ENCODE assay signal across 1 cellular context in the genomic region with DNA sequence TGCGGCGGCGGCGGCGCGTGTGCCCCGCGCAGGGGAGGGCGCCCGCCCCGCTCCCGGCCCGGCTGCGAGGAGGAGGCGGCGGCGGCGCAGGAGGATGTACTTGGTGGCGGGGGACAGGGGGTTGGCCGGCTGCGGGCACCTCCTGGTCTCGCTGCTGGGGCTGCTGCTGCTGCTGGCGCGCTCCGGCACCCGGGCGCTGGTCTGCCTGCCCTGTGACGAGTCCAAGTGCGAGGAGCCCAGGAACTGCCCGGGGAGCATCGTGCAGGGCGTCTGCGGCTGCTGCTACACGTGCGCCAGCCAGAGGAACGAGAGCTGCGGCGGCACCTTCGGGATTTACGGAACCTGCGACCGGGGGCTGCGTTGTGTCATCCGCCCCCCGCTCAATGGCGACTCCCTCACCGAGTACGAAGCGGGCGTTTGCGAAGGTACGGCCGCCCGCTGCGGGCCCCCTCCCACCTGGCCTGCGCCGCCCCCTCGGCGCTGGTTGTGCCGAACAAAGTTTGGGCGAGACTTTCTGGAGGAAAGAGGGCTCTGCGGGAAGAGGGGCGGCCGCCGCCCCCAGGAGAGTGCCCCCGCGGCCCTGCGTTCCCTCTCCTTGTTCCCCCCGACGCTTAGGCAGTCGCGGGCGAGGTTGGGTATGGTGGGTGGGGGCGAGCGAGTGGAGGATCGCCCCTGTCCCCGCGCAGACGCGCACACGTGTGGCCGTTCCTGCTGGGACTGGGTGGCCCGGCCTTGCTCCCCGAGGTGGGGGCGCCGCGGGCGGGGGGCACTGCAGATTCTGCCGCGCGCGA.
TF ChIP-seq lines count a peak whose summit lies in the region.

No MANE protein-coding gene starts in this region.

TF ChIP-seq in HepG2, 621 proteins besides CTCF, POLR2A, EP300 and RAD21 (continued from another document and continues in another):
- no peak for TF ChIP-seq ZBTB40 (IDR thresholded peaks at IDR 0.05)
- TF ChIP-seq ZBTB40 (CRISPR knock-in tag; IDR thresholded peaks at IDR 0.05): peak; percentile 28; the same call in 1 of the 2 replicates
- TF ChIP-seq, protein P1, sequence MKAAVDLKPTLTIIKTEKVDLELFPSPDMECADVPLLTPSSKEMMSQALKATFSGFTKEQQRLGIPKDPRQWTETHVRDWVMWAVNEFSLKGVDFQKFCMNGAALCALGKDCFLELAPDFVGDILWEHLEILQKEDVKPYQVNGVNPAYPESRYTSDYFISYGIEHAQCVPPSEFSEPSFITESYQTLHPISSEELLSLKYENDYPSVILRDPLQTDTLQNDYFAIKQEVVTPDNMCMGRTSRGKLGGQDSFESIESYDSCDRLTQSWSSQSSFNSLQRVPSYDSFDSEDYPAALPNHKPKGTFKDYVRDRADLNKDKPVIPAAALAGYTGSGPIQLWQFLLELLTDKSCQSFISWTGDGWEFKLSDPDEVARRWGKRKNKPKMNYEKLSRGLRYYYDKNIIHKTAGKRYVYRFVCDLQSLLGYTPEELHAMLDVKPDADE (CRISPR knock-in tag; IDR thresholded peaks at IDR 0.05): no peak
- TF ChIP-seq YEATS2 (CRISPR knock-in tag; IDR thresholded peaks at IDR 0.05; ENCODE audit: borderline replicate concordance): no peak
- TF ChIP-seq, protein P2, sequence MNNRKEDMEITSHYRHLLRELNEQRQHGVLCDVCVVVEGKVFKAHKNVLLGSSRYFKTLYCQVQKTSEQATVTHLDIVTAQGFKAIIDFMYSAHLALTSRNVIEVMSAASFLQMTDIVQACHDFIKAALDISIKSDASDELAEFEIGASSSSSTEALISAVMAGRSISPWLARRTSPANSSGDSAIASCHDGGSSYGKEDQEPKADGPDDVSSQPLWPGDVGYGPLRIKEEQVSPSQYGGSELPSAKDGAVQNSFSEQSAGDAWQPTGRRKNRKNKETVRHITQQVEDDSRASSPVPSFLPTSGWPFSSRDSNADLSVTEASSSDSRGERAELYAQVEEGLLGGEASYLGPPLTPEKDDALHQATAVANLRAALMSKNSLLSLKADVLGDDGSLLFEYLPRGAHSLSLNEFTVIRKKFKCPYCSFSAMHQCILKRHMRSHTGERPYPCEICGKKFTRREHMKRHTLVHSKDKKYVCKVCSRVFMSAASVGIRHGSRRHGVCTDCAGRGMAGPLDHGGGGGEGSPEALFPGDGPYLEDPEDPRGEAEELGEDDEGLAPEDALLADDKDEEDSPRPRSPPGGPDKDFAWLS (CRISPR knock-in tag; IDR thresholded peaks at IDR 0.05; ENCODE audit: borderline replicate concordance): no peak
- TF ChIP-seq MAFF (IDR thresholded peaks at IDR 0.05; ENCODE audit: low read depth, low read length): no peak
- peak; percentile 80 for TF ChIP-seq AGO2 (optimal IDR thresholded peaks at IDR 0.05; ENCODE audit: low read depth, low read length)
- TF ChIP-seq ZNF513 (CRISPR knock-in tag; conservative IDR thresholded peaks at IDR 0.05): no peak
- no peak for TF ChIP-seq IRF2 (CRISPR knock-in tag; IDR thresholded peaks at IDR 0.05)
- no peak for TF ChIP-seq ZNF614 (CRISPR knock-in tag; IDR thresholded peaks at IDR 0.05; ENCODE audit: borderline replicate concordance)
- TF ChIP-seq ZNF569 (CRISPR knock-in tag; IDR thresholded peaks at IDR 0.05; ENCODE audit: borderline replicate concordance): no peak
- no peak for TF ChIP-seq ATF7-NPFF (CRISPR knock-in tag; IDR thresholded peaks at IDR 0.05; ENCODE audit: low read depth)
- no peak for TF ChIP-seq PHF21A (CRISPR knock-in tag; IDR thresholded peaks at IDR 0.05)
- TF ChIP-seq ZSCAN20 (CRISPR knock-in tag; IDR thresholded peaks at IDR 0.05; ENCODE audit: borderline replicate concordance): no peak
- no peak for TF ChIP-seq ZNF10 (CRISPR knock-in tag; IDR thresholded peaks at IDR 0.05; ENCODE audit: borderline replicate concordance, low read depth)
- TF ChIP-seq FLYWCH1 (CRISPR knock-in tag; IDR thresholded peaks at IDR 0.05): no peak
- TF ChIP-seq, protein P3, sequence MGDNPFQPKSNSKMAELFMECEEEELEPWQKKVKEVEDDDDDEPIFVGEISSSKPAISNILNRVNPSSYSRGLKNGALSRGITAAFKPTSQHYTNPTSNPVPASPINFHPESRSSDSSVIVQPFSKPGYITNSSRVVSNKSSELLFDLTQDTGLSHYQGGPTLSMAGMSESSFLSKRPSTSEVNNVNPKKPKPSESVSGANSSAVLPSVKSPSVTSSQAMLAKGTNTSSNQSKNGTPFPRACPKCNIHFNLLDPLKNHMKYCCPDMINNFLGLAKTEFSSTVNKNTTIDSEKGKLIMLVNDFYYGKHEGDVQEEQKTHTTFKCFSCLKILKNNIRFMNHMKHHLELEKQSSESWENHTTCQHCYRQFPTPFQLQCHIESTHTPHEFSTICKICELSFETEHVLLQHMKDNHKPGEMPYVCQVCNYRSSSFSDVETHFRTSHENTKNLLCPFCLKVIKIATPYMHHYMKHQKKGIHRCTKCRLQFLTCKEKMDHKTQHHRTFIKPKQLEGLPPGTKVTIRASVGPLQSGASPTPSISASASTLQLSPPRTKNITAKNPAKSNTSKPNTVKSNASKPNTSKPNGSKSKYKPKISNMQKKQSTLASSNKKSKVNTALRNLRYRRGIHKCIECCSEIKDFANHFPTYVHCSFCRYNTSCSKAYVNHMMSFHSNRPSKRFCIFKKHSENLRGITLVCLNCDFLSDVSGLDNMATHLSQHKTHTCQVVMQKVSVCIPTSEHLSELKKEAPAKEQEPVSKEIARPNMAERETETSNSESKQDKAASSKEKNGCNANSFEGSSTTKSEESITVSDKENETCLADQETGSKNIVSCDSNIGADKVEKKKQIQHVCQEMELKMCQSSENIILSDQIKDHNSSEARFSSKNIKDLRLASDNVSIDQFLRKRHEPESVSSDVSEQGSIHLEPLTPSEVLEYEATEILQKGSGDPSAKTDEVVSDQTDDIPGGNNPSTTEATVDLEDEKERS (CRISPR knock-in tag; IDR thresholded peaks at IDR 0.05): no peak
- TF ChIP-seq, protein P4, sequence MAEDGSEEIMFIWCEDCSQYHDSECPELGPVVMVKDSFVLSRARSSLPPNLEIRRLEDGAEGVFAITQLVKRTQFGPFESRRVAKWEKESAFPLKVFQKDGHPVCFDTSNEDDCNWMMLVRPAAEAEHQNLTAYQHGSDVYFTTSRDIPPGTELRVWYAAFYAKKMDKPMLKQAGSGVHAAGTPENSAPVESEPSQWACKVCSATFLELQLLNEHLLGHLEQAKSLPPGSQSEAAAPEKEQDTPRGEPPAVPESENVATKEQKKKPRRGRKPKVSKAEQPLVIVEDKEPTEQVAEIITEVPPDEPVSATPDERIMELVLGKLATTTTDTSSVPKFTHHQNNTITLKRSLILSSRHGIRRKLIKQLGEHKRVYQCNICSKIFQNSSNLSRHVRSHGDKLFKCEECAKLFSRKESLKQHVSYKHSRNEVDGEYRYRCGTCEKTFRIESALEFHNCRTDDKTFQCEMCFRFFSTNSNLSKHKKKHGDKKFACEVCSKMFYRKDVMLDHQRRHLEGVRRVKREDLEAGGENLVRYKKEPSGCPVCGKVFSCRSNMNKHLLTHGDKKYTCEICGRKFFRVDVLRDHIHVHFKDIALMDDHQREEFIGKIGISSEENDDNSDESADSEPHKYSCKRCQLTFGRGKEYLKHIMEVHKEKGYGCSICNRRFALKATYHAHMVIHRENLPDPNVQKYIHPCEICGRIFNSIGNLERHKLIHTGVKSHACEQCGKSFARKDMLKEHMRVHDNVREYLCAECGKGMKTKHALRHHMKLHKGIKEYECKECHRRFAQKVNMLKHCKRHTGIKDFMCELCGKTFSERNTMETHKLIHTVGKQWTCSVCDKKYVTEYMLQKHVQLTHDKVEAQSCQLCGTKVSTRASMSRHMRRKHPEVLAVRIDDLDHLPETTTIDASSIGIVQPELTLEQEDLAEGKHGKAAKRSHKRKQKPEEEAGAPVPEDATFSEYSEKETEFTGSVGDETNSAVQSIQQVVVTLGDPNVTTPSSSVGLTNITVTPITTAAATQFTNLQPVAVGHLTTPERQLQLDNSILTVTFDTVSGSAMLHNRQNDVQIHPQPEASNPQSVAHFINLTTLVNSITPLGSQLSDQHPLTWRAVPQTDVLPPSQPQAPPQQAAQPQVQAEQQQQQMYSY (CRISPR knock-in tag; IDR thresholded peaks at IDR 0.05): no peak
- TF ChIP-seq RFX5 (IDR thresholded peaks at IDR 0.05; ENCODE audit: low read depth, low read length): no peak
- no peak for TF ChIP-seq ZFAT (CRISPR knock-in tag; conservative IDR thresholded peaks at IDR 0.05)
- no peak for TF ChIP-seq MLX (CRISPR knock-in tag; IDR thresholded peaks at IDR 0.05)
- TF ChIP-seq, protein P5, sequence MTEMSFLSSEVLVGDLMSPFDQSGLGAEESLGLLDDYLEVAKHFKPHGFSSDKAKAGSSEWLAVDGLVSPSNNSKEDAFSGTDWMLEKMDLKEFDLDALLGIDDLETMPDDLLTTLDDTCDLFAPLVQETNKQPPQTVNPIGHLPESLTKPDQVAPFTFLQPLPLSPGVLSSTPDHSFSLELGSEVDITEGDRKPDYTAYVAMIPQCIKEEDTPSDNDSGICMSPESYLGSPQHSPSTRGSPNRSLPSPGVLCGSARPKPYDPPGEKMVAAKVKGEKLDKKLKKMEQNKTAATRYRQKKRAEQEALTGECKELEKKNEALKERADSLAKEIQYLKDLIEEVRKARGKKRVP (CRISPR knock-in tag; IDR thresholded peaks at IDR 0.05): no peak
- 0 out of 2 replicates have a peak, but pooled peaks have one; percentile 46 for TF ChIP-seq ZNF674 (CRISPR knock-in tag; IDR thresholded peaks at IDR 0.05; ENCODE audit: low read depth)
- TF ChIP-seq POLR2AphosphoS2 (IDR thresholded peaks at IDR 0.05; ENCODE audit: low read depth, low read length): no peak
